ENCODE assay signal across 1 cellular context in the genomic region with DNA sequence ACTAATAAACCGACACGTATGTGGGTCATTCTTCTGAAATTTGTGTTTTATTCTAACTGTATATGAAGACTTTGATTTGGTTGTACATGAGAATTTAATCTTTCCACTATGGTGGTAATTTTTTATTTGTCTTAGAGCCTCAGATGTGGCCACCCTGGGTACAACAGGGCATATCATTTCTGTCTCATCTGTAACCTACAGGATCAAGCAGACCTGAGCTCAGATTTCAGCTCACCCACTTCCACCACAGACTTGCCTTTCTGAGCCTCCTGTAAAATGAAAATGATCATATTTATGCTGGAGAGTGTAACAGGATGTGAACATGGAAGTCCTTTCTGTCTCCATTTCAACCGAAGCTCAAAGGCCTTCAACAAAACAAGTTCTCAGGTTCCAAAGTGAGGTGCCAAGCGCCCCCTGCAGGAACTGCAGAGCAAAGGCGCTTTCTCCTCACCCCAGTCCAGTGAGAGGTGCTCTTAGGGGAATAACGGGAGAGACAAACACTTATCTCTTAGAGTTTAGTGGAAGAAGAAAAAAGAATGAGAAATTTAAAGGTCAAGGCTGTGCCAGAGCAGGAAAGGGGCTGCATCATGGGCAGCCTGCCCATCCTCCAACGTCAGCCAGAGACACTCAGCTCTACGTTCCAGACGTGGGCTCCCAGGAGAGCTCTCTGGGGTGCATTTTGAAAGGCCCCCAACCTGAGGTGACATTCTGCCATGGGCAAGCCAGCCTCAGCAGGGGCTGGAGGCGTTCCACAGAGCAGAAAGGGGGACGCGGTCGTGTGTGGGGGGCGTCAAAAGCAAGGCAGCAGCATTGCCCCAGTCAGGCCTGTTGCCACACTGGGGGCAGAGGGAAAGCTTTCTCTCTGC.
A peak's percentile ranks its signal among the peaks of the same experiment; 100 is the strongest.
TF ChIP-seq lines count a peak whose summit lies in the region.

No MANE protein-coding gene starts in this region.

TF ChIP-seq in HepG2, 621 proteins besides CTCF, POLR2A, EP300 and RAD21 (continued from another document and continues in another):
- TF ChIP-seq ZNF687 (CRISPR knock-in tag; IDR thresholded peaks at IDR 0.05) (peak; percentile 73), ZNF772 (CRISPR knock-in tag; IDR thresholded peaks at IDR 0.05) (no peak), MTF1 (CRISPR knock-in tag; IDR thresholded peaks at IDR 0.05) (no peak), SCMH1 (CRISPR knock-in tag; IDR thresholded peaks at IDR 0.05; ENCODE audit: borderline replicate concordance) (no peak), FOXC1 (CRISPR knock-in tag; IDR thresholded peaks at IDR 0.05; ENCODE audit: borderline replicate concordance) (peak; percentile 83; the same call in 1 of the 2 replicates), ZNF343 (CRISPR knock-in tag; IDR thresholded peaks at IDR 0.05) (no peak), ZBTB20 (CRISPR knock-in tag; IDR thresholded peaks at IDR 0.05; ENCODE audit: borderline replicate concordance, low read depth) (peak; percentile 44; the same call in 1 of the 2 replicates), JUN (CRISPR knock-in tag; IDR thresholded peaks at IDR 0.05) (0 out of 2 replicates have a peak, but pooled peaks have one; percentile 35), ZNF333 (CRISPR knock-in tag; IDR thresholded peaks at IDR 0.05; ENCODE audit: borderline replicate concordance) (no peak), GABPA (IDR thresholded peaks at IDR 0.05; ENCODE audit: low read depth, low read length) (no peak), GABPA (CRISPR knock-in tag; IDR thresholded peaks at IDR 0.05; ENCODE audit: low read depth) (no peak), GATAD2A (CRISPR knock-in tag; IDR thresholded peaks at IDR 0.05) (0 out of 2 replicates have a peak, but pooled peaks have one; percentile 34), TEAD3 (CRISPR knock-in tag; optimal IDR thresholded peaks at IDR 0.05; ENCODE audit: borderline replicate concordance) (peak; percentile 17), KDM5B (CRISPR knock-in tag; IDR thresholded peaks at IDR 0.05; ENCODE audit: borderline replicate concordance) (no peak), MEIS1 (CRISPR knock-in tag; IDR thresholded peaks at IDR 0.05; ENCODE audit: borderline replicate concordance) (peak; percentile 47; the same call in 1 of the 2 replicates), DMAP1 (CRISPR knock-in tag; IDR thresholded peaks at IDR 0.05) (no peak; the same call in 1 of the 2 replicates), AHDC1 (CRISPR knock-in tag; IDR thresholded peaks at IDR 0.05; ENCODE audit: borderline replicate concordance) (no peak; the same call in 1 of the 2 replicates), JUND (CRISPR knock-in tag; IDR thresholded peaks at IDR 0.05) (no peak), RELA (CRISPR knock-in tag; IDR thresholded peaks at IDR 0.05) (no peak), YEATS4 (CRISPR knock-in tag; IDR thresholded peaks at IDR 0.05; ENCODE audit: borderline replicate concordance) (peak; percentile 30; the same call in 1 of the 2 replicates), SAP130 (CRISPR knock-in tag; IDR thresholded peaks at IDR 0.05; ENCODE audit: low read depth) (no peak; the same call in 1 of the 2 replicates), ZFP90 (CRISPR knock-in tag; IDR thresholded peaks at IDR 0.05; ENCODE audit: borderline replicate concordance) (no peak), SMC3 (IDR thresholded peaks at IDR 0.05; ENCODE audit: low read length) (peak; percentile 66; the same call in 1 of the 2 replicates), MEF2D (CRISPR knock-in tag; IDR thresholded peaks at IDR 0.05) (no peak), EHMT2 (IDR thresholded peaks at IDR 0.05; ENCODE audit: borderline replicate concordance, low read depth, low read length) (peak; percentile 34; the same call in 1 of the 2 replicates)
- TF ChIP-seq, protein P1, sequence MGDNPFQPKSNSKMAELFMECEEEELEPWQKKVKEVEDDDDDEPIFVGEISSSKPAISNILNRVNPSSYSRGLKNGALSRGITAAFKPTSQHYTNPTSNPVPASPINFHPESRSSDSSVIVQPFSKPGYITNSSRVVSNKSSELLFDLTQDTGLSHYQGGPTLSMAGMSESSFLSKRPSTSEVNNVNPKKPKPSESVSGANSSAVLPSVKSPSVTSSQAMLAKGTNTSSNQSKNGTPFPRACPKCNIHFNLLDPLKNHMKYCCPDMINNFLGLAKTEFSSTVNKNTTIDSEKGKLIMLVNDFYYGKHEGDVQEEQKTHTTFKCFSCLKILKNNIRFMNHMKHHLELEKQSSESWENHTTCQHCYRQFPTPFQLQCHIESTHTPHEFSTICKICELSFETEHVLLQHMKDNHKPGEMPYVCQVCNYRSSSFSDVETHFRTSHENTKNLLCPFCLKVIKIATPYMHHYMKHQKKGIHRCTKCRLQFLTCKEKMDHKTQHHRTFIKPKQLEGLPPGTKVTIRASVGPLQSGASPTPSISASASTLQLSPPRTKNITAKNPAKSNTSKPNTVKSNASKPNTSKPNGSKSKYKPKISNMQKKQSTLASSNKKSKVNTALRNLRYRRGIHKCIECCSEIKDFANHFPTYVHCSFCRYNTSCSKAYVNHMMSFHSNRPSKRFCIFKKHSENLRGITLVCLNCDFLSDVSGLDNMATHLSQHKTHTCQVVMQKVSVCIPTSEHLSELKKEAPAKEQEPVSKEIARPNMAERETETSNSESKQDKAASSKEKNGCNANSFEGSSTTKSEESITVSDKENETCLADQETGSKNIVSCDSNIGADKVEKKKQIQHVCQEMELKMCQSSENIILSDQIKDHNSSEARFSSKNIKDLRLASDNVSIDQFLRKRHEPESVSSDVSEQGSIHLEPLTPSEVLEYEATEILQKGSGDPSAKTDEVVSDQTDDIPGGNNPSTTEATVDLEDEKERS (CRISPR knock-in tag; IDR thresholded peaks at IDR 0.05) = 0 out of 2 replicates have a peak, but pooled peaks have one; percentile 25
- TF ChIP-seq, protein P2, sequence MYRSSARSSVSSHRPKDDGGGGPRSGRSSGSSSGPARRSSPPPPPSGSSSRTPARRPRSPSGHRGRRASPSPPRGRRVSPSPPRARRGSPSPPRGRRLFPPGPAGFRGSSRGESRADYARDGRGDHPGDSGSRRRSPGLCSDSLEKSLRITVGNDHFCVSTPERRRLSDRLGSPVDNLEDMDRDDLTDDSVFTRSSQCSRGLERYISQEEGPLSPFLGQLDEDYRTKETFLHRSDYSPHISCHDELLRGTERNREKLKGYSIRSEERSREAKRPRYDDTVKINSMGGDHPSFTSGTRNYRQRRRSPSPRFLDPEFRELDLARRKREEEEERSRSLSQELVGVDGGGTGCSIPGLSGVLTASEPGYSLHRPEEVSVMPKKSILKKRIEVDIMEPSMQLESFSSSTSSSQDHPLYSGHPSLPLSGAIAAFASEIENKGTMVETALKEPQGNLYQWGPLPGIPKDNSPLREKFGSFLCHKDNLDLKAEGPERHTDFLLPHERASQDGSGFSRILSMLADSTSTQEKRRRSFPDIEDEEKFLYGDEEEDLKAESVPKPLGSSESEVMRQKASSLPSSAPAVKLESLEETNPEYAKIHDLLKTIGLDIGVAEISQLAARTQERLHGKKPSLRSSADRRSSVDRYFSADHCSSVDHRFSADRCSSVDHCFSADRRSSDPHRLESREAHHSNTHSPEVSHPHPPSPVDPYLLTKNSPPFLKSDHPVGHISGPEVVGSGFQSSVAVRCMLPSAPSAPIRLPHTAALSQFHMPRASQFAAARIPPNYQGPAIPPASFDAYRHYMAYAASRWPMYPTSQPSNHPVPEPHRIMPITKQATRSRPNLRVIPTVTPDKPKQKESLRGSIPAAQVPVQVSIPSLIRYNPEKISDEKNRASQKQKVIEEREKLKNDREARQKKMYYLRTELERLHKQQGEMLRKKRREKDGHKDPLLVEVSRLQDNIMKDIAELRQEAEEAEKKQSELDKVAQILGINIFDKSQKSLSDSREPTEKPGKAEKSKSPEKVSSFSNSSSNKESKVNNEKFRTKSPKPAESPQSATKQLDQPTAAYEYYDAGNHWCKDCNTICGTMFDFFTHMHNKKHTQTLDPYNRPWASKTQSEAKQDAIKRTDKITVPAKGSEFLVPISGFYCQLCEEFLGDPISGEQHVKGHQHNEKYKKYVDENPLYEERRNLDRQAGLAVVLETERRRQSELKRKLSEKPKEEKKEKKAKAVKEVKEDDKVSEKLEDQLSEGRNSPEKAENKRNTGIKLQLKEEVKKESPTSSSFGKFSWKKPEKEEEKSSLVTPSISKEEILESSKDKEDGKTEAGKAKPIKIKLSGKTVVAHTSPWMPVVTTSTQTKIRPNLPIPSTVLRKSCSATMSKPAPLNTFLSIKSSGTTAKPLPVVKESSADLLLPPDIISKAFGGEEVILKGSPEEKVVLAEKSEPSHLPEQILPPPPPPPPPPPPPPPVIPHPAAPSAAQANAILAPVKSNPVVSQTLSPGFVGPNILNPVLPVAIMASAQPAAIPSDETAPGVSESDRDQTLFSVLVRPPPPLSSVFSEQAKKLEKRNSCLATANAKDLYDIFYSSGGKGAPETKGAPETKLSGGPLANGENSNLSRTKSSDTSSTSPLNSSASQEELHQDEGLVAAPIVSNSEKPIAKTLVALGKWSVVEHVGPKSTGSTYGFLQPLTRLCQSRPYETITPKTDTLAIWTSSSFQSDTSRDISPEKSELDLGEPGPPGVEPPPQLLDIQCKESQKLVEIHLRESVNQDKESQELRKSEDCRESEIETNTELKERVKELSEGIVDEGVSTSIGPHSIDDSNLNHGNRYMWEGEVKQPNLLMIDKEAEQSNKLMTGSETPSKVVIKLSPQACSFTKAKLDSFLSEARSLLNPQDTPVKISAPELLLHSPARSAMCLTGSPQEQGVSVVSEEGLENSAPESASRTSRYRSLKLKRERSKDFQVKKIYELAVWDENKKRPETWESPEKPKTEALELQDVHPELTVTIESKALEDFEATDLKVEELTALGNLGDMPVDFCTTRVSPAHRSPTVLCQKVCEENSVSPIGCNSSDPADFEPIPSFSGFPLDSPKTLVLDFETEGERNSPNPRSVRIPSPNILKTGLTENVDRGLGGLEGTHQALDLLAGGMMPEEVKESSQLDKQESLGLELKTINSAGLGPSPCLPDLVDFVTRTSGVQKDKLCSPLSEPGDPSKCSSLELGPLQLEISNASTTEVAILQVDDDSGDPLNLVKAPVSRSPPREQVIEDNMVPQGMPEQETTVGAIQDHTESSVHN (CRISPR knock-in tag; IDR thresholded peaks at IDR 0.05) = no peak
